8 cellular contexts compared by ENCODE assay signal in the genomic region with DNA sequence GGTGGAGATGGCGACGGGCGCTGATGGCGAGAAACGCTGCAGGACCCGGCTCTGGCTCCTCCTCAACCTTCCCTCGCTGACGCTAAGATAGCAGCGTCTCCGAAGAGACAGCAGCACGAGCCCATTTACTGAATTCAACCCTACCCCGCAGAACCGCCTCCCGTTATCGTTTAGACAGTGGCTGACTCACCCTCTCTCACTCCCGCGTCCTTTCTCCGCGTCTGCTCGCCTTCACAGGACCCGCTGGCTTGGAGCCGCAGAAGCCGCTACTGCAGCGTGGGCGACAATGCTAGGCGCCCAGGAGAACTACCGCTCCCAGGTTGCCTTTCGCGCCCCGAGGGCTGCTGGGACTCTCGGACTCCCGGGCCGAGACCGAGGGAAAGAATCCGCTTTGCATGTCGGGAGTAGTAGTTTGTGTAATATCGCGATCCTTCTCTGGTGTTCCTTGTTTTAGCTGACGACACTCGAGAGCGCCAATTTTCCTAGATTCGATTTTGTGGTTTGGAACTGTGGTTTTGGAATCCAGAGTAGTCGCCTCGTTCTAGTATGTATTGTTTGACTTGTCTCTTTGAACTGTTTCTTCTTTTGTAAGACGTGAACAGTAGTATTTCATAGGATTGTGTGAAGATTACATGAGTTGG. TPM values are rescaled to one million over a fixed set of nuclear protein-coding genes. Genes with fewer than 3 reads are reported as not detected.
A peak's percentile ranks its signal among the peaks of the same experiment; 100 is the strongest.
DNase-seq lines count a peak whose midpoint lies in the region; ATAC-seq and TF ChIP-seq lines count a peak whose summit lies in the region.

A gene with protein sequence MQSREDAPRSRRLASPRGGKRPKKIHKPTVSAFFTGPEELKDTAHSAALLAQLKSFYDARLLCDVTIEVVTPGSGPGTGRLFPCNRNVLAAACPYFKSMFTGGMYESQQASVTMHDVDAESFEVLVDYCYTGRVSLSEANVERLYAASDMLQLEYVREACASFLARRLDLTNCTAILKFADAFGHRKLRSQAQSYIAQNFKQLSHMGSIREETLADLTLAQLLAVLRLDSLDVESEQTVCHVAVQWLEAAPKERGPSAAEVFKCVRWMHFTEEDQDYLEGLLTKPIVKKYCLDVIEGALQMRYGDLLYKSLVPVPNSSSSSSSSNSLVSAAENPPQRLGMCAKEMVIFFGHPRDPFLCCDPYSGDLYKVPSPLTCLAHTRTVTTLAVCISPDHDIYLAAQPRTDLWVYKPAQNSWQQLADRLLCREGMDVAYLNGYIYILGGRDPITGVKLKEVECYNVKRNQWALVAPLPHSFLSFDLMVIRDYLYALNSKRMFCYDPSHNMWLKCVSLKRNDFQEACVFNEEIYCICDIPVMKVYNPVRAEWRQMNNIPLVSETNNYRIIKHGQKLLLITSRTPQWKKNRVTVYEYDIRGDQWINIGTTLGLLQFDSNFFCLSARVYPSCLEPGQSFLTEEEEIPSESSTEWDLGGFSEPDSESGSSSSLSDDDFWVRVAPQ (minus strand): TSS at position 291 of the 641 bp plus-strand sequence. CDS start 291 bp downstream, outside the sequence.

- H3K9ac ChIP-seq in liver (ENCODE audit: low read depth in 1 of 2, low read length in 2 of 2), result peak within 1 kb of the TSS; percentile 90 to 94

- no peaks in the 10 kb centered on the region for H3K27me3 Mint-ChIP-seq in CD4-positive, alpha-beta memory T cell
- H3K27me3 Mint-ChIP-seq in activated CD4-positive, alpha-beta memory T cell treated with anti-CD3 and anti-CD28 coated beads, Interleukin-2, amount 10 ng/mL, durations not matched to agents 7 days and 5 days, result no peaks in the 10 kb centered on the region

- ATAC-seq in GM19455 (IDR thresholded peaks at IDR 0.05; ENCODE audit: unreplicated experiment), result peak; percentile 97

- intact Hi-C loops in CD4-positive, alpha-beta memory T cell (cut with micrococcal nuclease), result loop anchor here (1.0 to 5.0 kb wide), 8 partner anchors 62 to 1140 kb away; a partner anchor contains a TSS
- intact Hi-C loops in dorsolateral prefrontal cortex (cut with DNase I), result loop anchor here (1.0 to 5.0 kb wide), 5 partner anchors 55 to 180 kb away; a partner anchor contains a TSS

- H3K4me1 ChIP-seq in CD4-positive, alpha-beta memory T cell (ENCODE audit: insufficient read depth, low read length), result peaks cover 49% of the 10 kb centered on the region
- H3K4me1 ChIP-seq in liver (ENCODE audit: control insufficient read depth in 4 of 4, insufficient read depth in 4 of 4, low read length in 3 of 4), result peaks cover 0 to 21% (median 16%) of the 10 kb centered on the region in 4 donors

- TF ChIP-seq RAD21 in liver (IDR thresholded peaks at IDR 0.05), result peak; percentile 55 to 56

- peak within 1 kb of the TSS; percentile 56 for H3K4me3 ChIP-seq in CD4-positive, alpha-beta memory T cell (ENCODE audit: low read length in 2 of 2)
- peak within 1 kb of the TSS; percentile 54 to 93 (median 82) for H3K4me3 ChIP-seq in dorsolateral prefrontal cortex
- peak within 1 kb of the TSS; percentile 52 to 98 (median 88) for H3K4me3 ChIP-seq in liver (ENCODE audit: low read depth in 1 of 3, low read length in 3 of 3)

- H3K27ac Mint-ChIP-seq in CD4-positive, alpha-beta memory T cell, result peak within 1 kb of the TSS; percentile 91 to 98 (median 98)
- H3K27ac Mint-ChIP-seq in activated CD4-positive, alpha-beta memory T cell treated with anti-CD3 and anti-CD28 coated beads, Interleukin-2, amount 10 ng/mL, durations not matched to agents 7 days and 5 days, result peak within 1 kb of the TSS; percentile 86

- no peaks in the 10 kb centered on the region for H3K27me3 ChIP-seq in CD4-positive, alpha-beta memory T cell (ENCODE audit: insufficient read depth, low read length)
- H3K27me3 ChIP-seq in dorsolateral prefrontal cortex (no peaks in the 10 kb centered on the region), liver (ENCODE audit: control insufficient read depth in 4 of 4, insufficient read depth in 4 of 4, low read length in 3 of 4) (no peaks in the 10 kb centered on the region)

- peaks cover 13 to 14% of the 10 kb centered on the region in 2 donors for H3K36me3 Mint-ChIP-seq in CD4-positive, alpha-beta memory T cell
- peaks cover 17% of the 10 kb centered on the region for H3K36me3 Mint-ChIP-seq in activated CD4-positive, alpha-beta memory T cell treated with anti-CD3 and anti-CD28 coated beads, Interleukin-2, amount 10 ng/mL, durations not matched to agents 7 days and 5 days (ENCODE audit: low read depth)

- no peaks in the 10 kb centered on the region for H3K9me3 ChIP-seq in CD4-positive, alpha-beta memory T cell (ENCODE audit: control insufficient read depth in 1 of 2, low read length in 2 of 2)
- H3K9me3 ChIP-seq in liver (ENCODE audit: control insufficient read depth in 4 of 4, low read length in 3 of 4), result no peaks in the 10 kb centered on the region

- WGBS in liver, result under 1% methylated on average over 45 of the region's 45 CpGs

- H3K9me3 Mint-ChIP-seq in CD4-positive, alpha-beta memory T cell, result no peaks in the 10 kb centered on the region
- H3K9me3 Mint-ChIP-seq in activated CD4-positive, alpha-beta memory T cell treated with anti-CD3 and anti-CD28 coated beads, Interleukin-2, amount 10 ng/mL, durations not matched to agents 7 days and 5 days, result no peaks in the 10 kb centered on the region

- POLR2A ChIA-PET in CD4-positive, alpha-beta memory T cell (lab: Charles Lee; ENCODE audit: partially characterized antibody), result interaction anchor here (0.6 to 2.3 kb wide), 6 partner anchors 8 to 1139 kb away, joined by 3 to 11 read pairs (median 4); a partner anchor contains a TSS
- POLR2A ChIA-PET in activated CD4-positive, alpha-beta memory T cell treated with anti-CD3 and anti-CD28 coated beads, Interleukin-2, amount 10 ng/mL, durations not matched to agents 7 days and 5 days (lab: Charles Lee), result interaction anchor here (0.6 to 1.3 kb wide), 5 partner anchors 61 to 201 kb away, joined by 3 to 4 read pairs (median 3); a partner anchor contains a TSS

- peak within 1 kb of the TSS; percentile 95 to 100 (median 99) for H3K4me3 Mint-ChIP-seq in CD4-positive, alpha-beta memory T cell
- H3K4me3 Mint-ChIP-seq in activated CD4-positive, alpha-beta memory T cell treated with anti-CD3 and anti-CD28 coated beads, Interleukin-2, amount 10 ng/mL, durations not matched to agents 7 days and 5 days, result peak within 1 kb of the TSS; percentile 89

- TF ChIP-seq CTCF in dorsolateral prefrontal cortex (IDR thresholded peaks at IDR 0.05 in 54 of 56, conservative IDR thresholded peaks at IDR 0.05 in 2 of 56; ENCODE audit: low read depth in 1 of 56, partially characterized antibody in 56 of 56) (peak in 38 of 56 donors; percentile 3 to 54 (median 30)), liver (IDR thresholded peaks at IDR 0.05; ENCODE audit: low read depth, low read length, missing input control) (no peak)

- no peaks in the 10 kb centered on the region for H3K36me3 ChIP-seq in CD4-positive, alpha-beta memory T cell (ENCODE audit: insufficient read depth, low read length)
- no peaks in the 10 kb centered on the region for H3K36me3 ChIP-seq in liver (ENCODE audit: control insufficient read depth in 4 of 4, insufficient read depth in 3 of 4, low read depth in 1 of 4, low read length in 3 of 4)

- H3K4me1 Mint-ChIP-seq in CD4-positive, alpha-beta memory T cell, result peaks cover 39 to 55% (median 46%) of the 10 kb centered on the region in 4 donors
- peaks cover 42% of the 10 kb centered on the region for H3K4me1 Mint-ChIP-seq in activated CD4-positive, alpha-beta memory T cell treated with anti-CD3 and anti-CD28 coated beads, Interleukin-2, amount 10 ng/mL, durations not matched to agents 7 days and 5 days

- H3K27ac ChIP-seq in CD4-positive, alpha-beta memory T cell (ENCODE audit: low read depth, low read length), result peak within 1 kb of the TSS; percentile 63
- peak within 1 kb of the TSS; percentile 52 to 95 (median 88) for H3K27ac ChIP-seq in dorsolateral prefrontal cortex
- peak within 1 kb of the TSS; percentile 82 to 89 for H3K27ac ChIP-seq in liver (ENCODE audit: low read depth in 1 of 2, low read length in 2 of 2)

- DNase-seq in CD4-positive, alpha-beta memory T cell, result peak; percentile 89 to 95 (median 90)
- DNase-seq in HK-2 (ENCODE audit: unreplicated experiment) (peak; percentile 92), NCI-H82 treated with DMSO at 0.1 percent for 48 hours (lab: John Stamatoyannopoulos, UW; ENCODE audit: unreplicated experiment) (peak; percentile 98), dorsolateral prefrontal cortex (peak; percentile 95 to 98 (median 97))
- DNase-seq in activated CD4-positive, alpha-beta memory T cell treated with anti-CD3 and anti-CD28 coated beads, Interleukin-2, amount 10 ng/mL, durations not matched to agents 7 days and 5 days, result peak; percentile 96
- peak; percentile 94 for DNase-seq in stimulated activated CD4-positive, alpha-beta T cell treated with anti-CD3 and anti-CD28 coated beads, Interleukin-4, amount 100 ng/mL, for 1 hour

- CTCF ChIA-PET in CD4-positive, alpha-beta memory T cell (lab: Charles Lee; ENCODE audit: partially characterized antibody), result interaction anchor here (0.8 kb wide), 1 partner anchor 72 kb away, joined by 3 read pairs; no protein-coding TSS in a partner anchor
- CTCF ChIA-PET in activated CD4-positive, alpha-beta memory T cell treated with anti-CD3 and anti-CD28 coated beads, Interleukin-2, amount 10 ng/mL, durations not matched to agents 7 days and 5 days (lab: Charles Lee), result no interaction called here

TF ChIP-seq in liver, 16 proteins besides CTCF, POLR2A, EP300 and RAD21 (continues in another document):
- peak; percentile 54 to 56 for TF ChIP-seq HNF4A (conservative IDR thresholded peaks at IDR 0.05)
- TF ChIP-seq, protein P1, sequence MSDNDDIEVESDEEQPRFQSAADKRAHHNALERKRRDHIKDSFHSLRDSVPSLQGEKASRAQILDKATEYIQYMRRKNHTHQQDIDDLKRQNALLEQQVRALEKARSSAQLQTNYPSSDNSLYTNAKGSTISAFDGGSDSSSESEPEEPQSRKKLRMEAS (IDR thresholded peaks at IDR 0.05), result peak; percentile 77
- peak; percentile 78 for TF ChIP-seq SP1 (IDR thresholded peaks at IDR 0.05)

RNA-seq across cellular contexts. Expression of the gene that starts here (rescaled TPM):
- 10 to 100 TPM in 1 of 2 experiments, 1 to 10 TPM in 1; 9.9 to 10.5 TPM for total RNA-seq in CD4-positive, alpha-beta memory T cell
- polyA plus RNA-seq in CD4-positive, alpha-beta memory T cell, result 1 to 10 TPM; 4.2 to 4.9 TPM
- 1 to 10 TPM; 5.1 to 5.2 TPM for total RNA-seq in activated CD4-positive, alpha-beta memory T cell treated with anti-CD3 and anti-CD28 coated beads, Interleukin-2, amount 10 ng/mL, durations not matched to agents 7 days and 5 days
- total RNA-seq in dorsolateral prefrontal cortex (10 to 100 TPM; 14.9 to 35.1 (median 24.4) TPM), liver (1 to 10 TPM; 4.7 to 5.1 TPM)
- polyA plus RNA-seq in liver, result 1 to 10 TPM; 2.1 to 2.8 TPM

Comparison
In these comparisons a context has a peak if more than half of its experiments do, and no peak if none do; other contexts are left out.
1. Peak in every context shown above with its lines: DNase-seq, ATAC-seq, H3K4me3 ChIP-seq and H3K27ac ChIP-seq.